In genomic region chr7:132387596-132387995, GRCh38 we compare ENCODE assay signal across 18 cellular contexts.
"Had no signal": no experiment of that assay in that cellular context is flagged by ENCODE, and none has a peak within 500 bp of the region (broad histone marks: within the 10 kb centered on the region; RNA-seq: fewer than 3 reads in every experiment).

No MANE protein-coding gene starts in this region.

- H3K36me3 ChIP-seq: neural progenitor cell, sigmoid colon, tibial nerve, upper lobe of left lung had no signal

- H2AFZ ChIP-seq: neural progenitor cell had no signal

- H3K9me3 ChIP-seq: psoas muscle, sigmoid colon, testis, tibial nerve, upper lobe of left lung had no signal

- H3K27ac ChIP-seq: neural progenitor cell, psoas muscle, testis, tibial nerve, upper lobe of left lung had no signal

- H3K4me2 ChIP-seq: neural progenitor cell had no signal

- H3K4me3 ChIP-seq: coronary artery, lung, neural progenitor cell, psoas muscle, sigmoid colon, testis, tibial nerve, upper lobe of left lung had no signal

- DNase-seq: effector memory CD8-positive, alpha-beta T cell; erythroblast; head of caudate nucleus; natural killer cell; nucleus accumbens; posterior cingulate gyrus; psoas muscle; right cardiac atrium; sigmoid colon; stimulated activated CD4-positive, alpha-beta T cell treated with anti-CD3 and anti-CD28 coated beads, Interleukin-4, amount 100 ng/mL, for 4 hours; stimulated activated naive CD8-positive, alpha-beta T cell treated with anti-CD3 and anti-CD28 coated beads, Interleukin-15, Interleukin-2, amounts not matched to agents 100 U/mL and 50 U/mL, for 24 hours; substantia nigra; testis; upper lobe of left lung had no signal

- H3K27me3 ChIP-seq: sigmoid colon, testis, tibial nerve, upper lobe of left lung had no signal

- H3K9ac ChIP-seq: neural progenitor cell had no signal
